In the genomic region with DNA sequence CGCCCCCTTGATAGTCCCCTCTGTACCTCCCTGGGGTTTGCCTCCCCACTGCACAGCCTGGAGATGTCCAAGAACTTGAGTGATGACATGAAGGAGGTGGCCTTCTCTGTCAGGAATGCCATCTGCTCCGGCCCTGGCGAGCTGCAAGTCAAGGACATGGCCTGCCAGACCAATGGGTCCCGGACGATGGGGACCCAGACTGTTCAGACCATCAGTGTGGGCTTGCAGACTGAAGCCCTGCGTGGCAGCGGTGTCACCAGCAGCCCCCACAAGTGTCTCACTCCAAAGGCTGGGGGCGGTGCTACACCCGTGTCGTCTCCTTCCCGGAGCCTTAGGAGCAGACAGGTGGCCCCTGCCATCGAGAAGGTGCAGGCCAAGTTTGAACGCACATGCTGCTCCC, we compare ENCODE assay signal across 18 cellular contexts.
DNase-seq lines count a peak whose midpoint lies in the region; ATAC-seq and TF ChIP-seq lines count a peak whose summit lies in the region.
"Had no signal": no experiment of that assay in that cellular context is flagged by ENCODE, and none has a peak within 500 bp of the region (broad histone marks: within the 10 kb centered on the region; RNA-seq: fewer than 3 reads in every experiment).

No MANE protein-coding gene starts in this region.

- H3K9me1 ChIP-seq in IMR-90 (ENCODE audit: insufficient read depth, low read length): peaks cover 39% of the 10 kb centered on the region

- no peak overlapping the region for H2BK120ac ChIP-seq in IMR-90 (ENCODE audit: low read depth, low read length)

- H2BK5ac ChIP-seq in IMR-90 (ENCODE audit: low read depth, low read length, poor library complexity, severe bottlenecking): no peak overlapping the region

- intact Hi-C loops in IMR-90 (cut with micrococcal nuclease): no loop called here

- H2BK15ac ChIP-seq in IMR-90 (ENCODE audit: low read depth, low read length): no peak overlapping the region

- TSS peak; percentile 10 for BruUV-seq in IMR-90 (replicated peaks; lab: Mats Ljungman, UMichigan)

- no peak for TF ChIP-seq RAD21 in IMR-90 (IDR thresholded peaks at IDR 0.05; ENCODE audit: low read length)

- CTCF ChIA-PET in AG04450 (lab: Charles Lee) (no interaction called here), IMR-90 (lab: Yijun Ruan, JAX) (no interaction called here)

- H3K4ac ChIP-seq in IMR-90 (ENCODE audit: low read depth, low read length): no peak overlapping the region

- no peak overlapping the region for H3K18ac ChIP-seq in IMR-90 (ENCODE audit: low read depth, low read length)

- H4K20me1 ChIP-seq in BLaER1: peaks cover 100% of the 10 kb centered on the region
- no peaks in the 10 kb centered on the region for H4K20me1 ChIP-seq in IMR-90 (ENCODE audit: insufficient read depth, low read length)

- no peaks in the 10 kb centered on the region for H3K27me3 ChIP-seq in AG04450 (ENCODE audit: control insufficient read depth, insufficient read depth, low read length)
- H3K27me3 ChIP-seq in BLaER1: no peaks in the 10 kb centered on the region
- no peaks in the 10 kb centered on the region for H3K27me3 ChIP-seq in IMR-90 (ENCODE audit: control insufficient read depth, insufficient read depth, low read length)

- no peak overlapping the region for H2AFZ ChIP-seq in IMR-90 (replicated peaks; ENCODE audit: low read length, poor library complexity)

- TF ChIP-seq POLR2A in IMR-90 (IDR thresholded peaks at IDR 0.05; ENCODE audit: low read depth, low read length): no peak

- H3K9ac ChIP-seq in BLaER1: no peak overlapping the region
- no peak overlapping the region for H3K9ac ChIP-seq in IMR-90 (ENCODE audit: low read depth, low read length)

- POLR2A ChIA-PET in AG04450 (lab: Yijun Ruan, JAX): no interaction called here
- POLR2A ChIA-PET in IMR-90 (lab: Charles Lee; ENCODE audit: unreplicated experiment): no interaction called here

- H3K4me3 ChIP-seq in AG04450 (ENCODE audit: low read depth, low read length) (no peak overlapping the region), BLaER1 (no peak overlapping the region), IMR-90 (ENCODE audit: insufficient read depth, low read depth, low read length) (no peak overlapping the region)

- no peak overlapping the region for H3K23ac ChIP-seq in IMR-90 (ENCODE audit: low read depth, low read length)

- H4K8ac ChIP-seq in IMR-90 (ENCODE audit: low read depth in 2 of 2, low read length in 2 of 2): no peak overlapping the region

- no peak overlapping the region for H4K91ac ChIP-seq in IMR-90 (ENCODE audit: insufficient read depth, low read depth, low read length)

- H3K79me1 ChIP-seq in IMR-90 (ENCODE audit: low read depth in 1 of 2, low read length in 2 of 2): peaks cover 29 to 66% of the 10 kb centered on the region in 2 experiments

- no peak overlapping the region for H2AK5ac ChIP-seq in IMR-90 (ENCODE audit: low read depth, low read length)

- no peak overlapping the region for H2AK9ac ChIP-seq in IMR-90 (replicated peaks; ENCODE audit: low read depth, low read length, poor library complexity)

- H3K36me3 ChIP-seq in BLaER1 (peaks cover 93% of the 10 kb centered on the region), IMR-90 (ENCODE audit: control insufficient read depth, insufficient read depth, low read length) (peaks cover 72% of the 10 kb centered on the region)

- DNase-seq in AG04450 (ENCODE audit: low read depth, low spot score) (no peak), IMR-90 (no peak)
- no peak for DNase-seq in activated CD4-positive, alpha-beta T cell treated with anti-CD3 and anti-CD28 coated beads for 48 hours
- no peak for DNase-seq in stimulated activated CD4-positive, alpha-beta T cell treated with anti-CD3 and anti-CD28 coated beads, Interleukin-2, amount 100 ng/mL, for 48 hours
- DNase-seq: 8988T; ACHN; AML-193; Caco-2; Calu3; CD4-positive, alpha-beta T cell; CD8-positive, alpha-beta T cell; DMS79 treated with DMSO at 0.1 percent for 48 hours; GF-D8 had no signal

- H3K4me2 ChIP-seq in BLaER1 (peak overlapping the region; percentile 76), IMR-90 (ENCODE audit: low read depth, low read length) (no peak overlapping the region)

- peaks cover 79% of the 10 kb centered on the region for H3K4me1 ChIP-seq in BLaER1
- H3K4me1 ChIP-seq in IMR-90 (ENCODE audit: control insufficient read depth, insufficient read depth, low read length): peaks cover 10% of the 10 kb centered on the region
- H3K4me1 ChIP-seq: Caco-2 had no signal

- no peak overlapping the region for H3K56ac ChIP-seq in IMR-90 (ENCODE audit: extremely low read depth, insufficient read depth, low read length)

- dilution Hi-C loops in IMR-90 (cut with HindIII; ENCODE audit: low sequenced_read_pairs, unreplicated experiment): no loop called here

- 93% methylated on average over 12 of the region's 13 CpGs; no CpG with 5 or more reads in 1 of the 2 experiments for WGBS in IMR-90 (ENCODE audit: extremely low coverage in 2 of 2, insufficient read length in 1 of 2), 2 experiments

- H3K27ac ChIP-seq in AG04450 (ENCODE audit: low read depth, low read length): peak overlapping the region; percentile 21
- H3K27ac ChIP-seq in BLaER1: peak overlapping the region; percentile 44
- H3K27ac ChIP-seq in IMR-90 (ENCODE audit: insufficient read depth, low read length): no peak overlapping the region
- H3K27ac ChIP-seq: C4-2B had no signal

- H3K14ac ChIP-seq in IMR-90 (replicated peaks; ENCODE audit: low read depth, low read length): no peak overlapping the region

- H3K9me3 ChIP-seq in AG04450 (ENCODE audit: control insufficient read depth, insufficient read depth, low read length): peaks cover 4% of the 10 kb centered on the region; the same call in 1 of the 2 replicates
- no peaks in the 10 kb centered on the region for H3K9me3 ChIP-seq in BLaER1
- no peaks in the 10 kb centered on the region for H3K9me3 ChIP-seq in IMR-90 (ENCODE audit: control insufficient read depth, insufficient read depth, low read length)
- H3K9me3 ChIP-seq: Caco-2 had no signal

- TF ChIP-seq CTCF in AG04450 (IDR thresholded peaks at IDR 0.05; ENCODE audit: low read depth, low read length) (no peak), IMR-90 (conservative IDR thresholded peaks at IDR 0.05; ENCODE audit: low read depth, low read length) (no peak)

- no peak overlapping the region for H2BK20ac ChIP-seq in IMR-90 (ENCODE audit: low read depth, low read length)

- ATAC-seq in IMR-90 (ENCODE audit: low read depth) (no peak), esophagus mucosa (peak; percentile 27), GM18873 (IDR thresholded peaks at IDR 0.05; ENCODE audit: low FRiP score, unreplicated experiment) (no peak), HG03469 (IDR thresholded peaks at IDR 0.05; ENCODE audit: unreplicated experiment) (no peak)
- ATAC-seq: CD8-positive, alpha-beta T cell had no signal

- no peak overlapping the region for H4K5ac ChIP-seq in IMR-90 (ENCODE audit: low read depth, low read length)

- in situ Hi-C loops in IMR-90 (cut with MboI; ENCODE audit: low sequenced_read_pairs): no loop called here

TF ChIP-seq in IMR-90, 13 proteins besides CTCF, POLR2A, EP300 and RAD21:
- TF ChIP-seq RCOR1 (IDR thresholded peaks at IDR 0.05; ENCODE audit: insufficient replicate concordance, low read length): no peak
- no peak for TF ChIP-seq MAFK (IDR thresholded peaks at IDR 0.05; ENCODE audit: low read depth, low read length)
- TF ChIP-seq CHD1 (IDR thresholded peaks at IDR 0.05; ENCODE audit: low read depth, low read length): no peak
- TF ChIP-seq FOS (IDR thresholded peaks at IDR 0.05; ENCODE audit: low read depth, low read length): no peak
- no peak for TF ChIP-seq RFX5 (IDR thresholded peaks at IDR 0.05; ENCODE audit: low read depth, low read length)
- TF ChIP-seq, protein P1, sequence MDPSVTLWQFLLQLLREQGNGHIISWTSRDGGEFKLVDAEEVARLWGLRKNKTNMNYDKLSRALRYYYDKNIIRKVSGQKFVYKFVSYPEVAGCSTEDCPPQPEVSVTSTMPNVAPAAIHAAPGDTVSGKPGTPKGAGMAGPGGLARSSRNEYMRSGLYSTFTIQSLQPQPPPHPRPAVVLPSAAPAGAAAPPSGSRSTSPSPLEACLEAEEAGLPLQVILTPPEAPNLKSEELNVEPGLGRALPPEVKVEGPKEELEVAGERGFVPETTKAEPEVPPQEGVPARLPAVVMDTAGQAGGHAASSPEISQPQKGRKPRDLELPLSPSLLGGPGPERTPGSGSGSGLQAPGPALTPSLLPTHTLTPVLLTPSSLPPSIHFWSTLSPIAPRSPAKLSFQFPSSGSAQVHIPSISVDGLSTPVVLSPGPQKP (IDR thresholded peaks at IDR 0.05; ENCODE audit: borderline replicate concordance, low read depth, low read length): no peak
- TF ChIP-seq, protein P2, sequence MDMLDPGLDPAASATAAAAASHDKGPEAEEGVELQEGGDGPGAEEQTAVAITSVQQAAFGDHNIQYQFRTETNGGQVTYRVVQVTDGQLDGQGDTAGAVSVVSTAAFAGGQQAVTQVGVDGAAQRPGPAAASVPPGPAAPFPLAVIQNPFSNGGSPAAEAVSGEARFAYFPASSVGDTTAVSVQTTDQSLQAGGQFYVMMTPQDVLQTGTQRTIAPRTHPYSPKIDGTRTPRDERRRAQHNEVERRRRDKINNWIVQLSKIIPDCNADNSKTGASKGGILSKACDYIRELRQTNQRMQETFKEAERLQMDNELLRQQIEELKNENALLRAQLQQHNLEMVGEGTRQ (IDR thresholded peaks at IDR 0.05; ENCODE audit: low read depth, low read length): no peak
- no peak for TF ChIP-seq MXI1 (IDR thresholded peaks at IDR 0.05; ENCODE audit: borderline replicate concordance, low read depth, low read length)
- TF ChIP-seq CEBPB (IDR thresholded peaks at IDR 0.05; ENCODE audit: low read depth, low read length): no peak
- no peak for TF ChIP-seq SMC3 (IDR thresholded peaks at IDR 0.05; ENCODE audit: low read depth, low read length)
- no peak for TF ChIP-seq BHLHE40 (IDR thresholded peaks at IDR 0.05; ENCODE audit: low read depth, low read length)
- no peak for TF ChIP-seq NFE2L2 (IDR thresholded peaks at IDR 0.05; ENCODE audit: low read depth, low read length)
- no peak for TF ChIP-seq MAZ (IDR thresholded peaks at IDR 0.05; ENCODE audit: borderline replicate concordance, low read depth, low read length)
TF ChIP-seq in IMR-90: peak in this region for 0.
